ENCODE assay signal across 8 cellular contexts in genomic region chr2:179129574-179130238, GRCh38.
DNase-seq lines count a peak whose midpoint lies in the region; ATAC-seq, FAIRE-seq and TF ChIP-seq lines count a peak whose summit lies in the region.

No MANE protein-coding gene starts in this region.

- H3K27ac ChIP-seq in right atrium auricular region = no peak overlapping the region

- H3K9me3 Mint-ChIP-seq in Caco-2 (ENCODE audit: unreplicated experiment) = no peaks in the 10 kb centered on the region

- CTCF ChIA-PET in Caco-2 (lab: Charles Lee) = interaction anchor here (0.5 to 1.1 kb wide), 8 partner anchors 14 to 904 kb away, joined by 3 to 6 read pairs (median 4); partner anchors contain the start of gene CCDC141

- no peaks in the 10 kb centered on the region for H3K4me1 Mint-ChIP-seq in Caco-2 (ENCODE audit: low read depth, unreplicated experiment)

- no peaks in the 10 kb centered on the region for H3K27me3 ChIP-seq in Caco-2 (replicated peaks; ENCODE audit: control insufficient read depth, insufficient read depth, low read length)
- no peaks in the 10 kb centered on the region for H3K27me3 ChIP-seq in right atrium auricular region

- FAIRE-seq in H54 (lab: Jason Lieb, UNC) = peak; percentile 83

- H3K4me3 Mint-ChIP-seq in Caco-2 (ENCODE audit: unreplicated experiment) = no peak overlapping the region

- intact Hi-C loops in Caco-2 (cut with micrococcal nuclease; ENCODE audit: unreplicated experiment) = loop anchor here (1.0 to 10.0 kb wide), 5 partner anchors 77 to 365 kb away; partner anchors contain the start of gene CCDC141

- POLR2A ChIA-PET in Caco-2 (lab: Charles Lee) = no interaction called here

- no TSS peak for BruUV-seq in Caco-2 (replicated peaks; lab: Mats Ljungman, UMichigan)

- no peaks in the 10 kb centered on the region for H3K36me3 Mint-ChIP-seq in Caco-2 (ENCODE audit: insufficient read depth, unreplicated experiment)

- H3K4me1 ChIP-seq in Caco-2 (no peaks in the 10 kb centered on the region), right atrium auricular region (no peaks in the 10 kb centered on the region)

- no peak overlapping the region for H3K27ac Mint-ChIP-seq in Caco-2 (ENCODE audit: unreplicated experiment)

- H3K36me3 ChIP-seq in Caco-2 (ENCODE audit: control insufficient read depth, insufficient read depth, low read length) = no peaks in the 10 kb centered on the region
- H3K36me3 ChIP-seq in right atrium auricular region = no peaks in the 10 kb centered on the region

- peak; percentile 64 to 83 for TF ChIP-seq CTCF in Caco-2 (IDR thresholded peaks at IDR 0.05; ENCODE audit: insufficient read depth in 1 of 2, low read depth in 1 of 2, low read length in 1 of 2, severe bottlenecking in 1 of 2, unreplicated experiment in 1 of 2)
- TF ChIP-seq CTCF in right atrium auricular region (IDR thresholded peaks at IDR 0.05) = peak; percentile 50 to 71

- peak in 1 of 2 experiments; percentile 20 for DNase-seq in Caco-2
- DNase-seq in H54 (ENCODE audit: insufficient read length, low spot score) = no peak
- DNase-seq in SK-MEL-5 (ENCODE audit: low read depth, low spot score) = peak; percentile 28
- DNase-seq in right atrium auricular region (ENCODE audit: low spot score) = no peak
- no peak for DNase-seq in NCI-H510A (lab: John Stamatoyannopoulos, UW)
- DNase-seq in hippocampal formation (lab: John Stamatoyannopoulos, UW) = no peak
- no peak for DNase-seq in activated CD4-positive, alpha-beta T cell treated with anti-CD3 and anti-CD28 coated beads, Interleukin-2, amount 50 U/mL, for 48 hours

- TF ChIP-seq POLR2A in H54 (IDR thresholded peaks at IDR 0.05; ENCODE audit: low read depth, low read length) = no peak

- H3K27me3 Mint-ChIP-seq in Caco-2 (ENCODE audit: insufficient read depth, unreplicated experiment) = no peaks in the 10 kb centered on the region

- H3K4me3 ChIP-seq in Caco-2 (ENCODE audit: low read depth, low read length) = no peak overlapping the region
- H3K4me3 ChIP-seq in right atrium auricular region = no peak overlapping the region

- H3K9me3 ChIP-seq in Caco-2 (no peaks in the 10 kb centered on the region), right atrium auricular region (no peaks in the 10 kb centered on the region)

- no peak for ATAC-seq in GM21576 (IDR thresholded peaks at IDR 0.05; ENCODE audit: unreplicated experiment)

- in situ Hi-C loops in SK-MEL-5 (cut with HindIII; ENCODE audit: low pct_unique_long_range_greater_than_20kb, low sequenced_read_pairs) = no loop called here
